In the genomic region with DNA sequence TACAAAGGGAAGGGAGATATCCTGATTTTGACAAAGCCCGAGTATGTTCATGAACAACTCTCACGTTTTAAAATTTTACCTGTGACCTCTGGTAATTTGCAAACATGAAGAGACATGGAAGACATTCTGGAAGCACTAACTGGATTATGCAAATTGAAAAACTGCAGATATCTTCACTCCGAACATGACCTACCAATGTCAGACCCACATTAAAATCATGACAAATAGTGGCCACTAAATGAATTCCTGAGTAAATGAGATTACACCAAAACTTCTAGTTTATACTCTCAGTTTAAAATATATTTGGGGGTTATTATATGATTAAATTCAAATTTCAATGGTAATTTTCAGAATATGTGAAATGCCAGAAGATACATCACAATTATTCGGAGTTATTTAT, we compare ENCODE assay signal across 23 cellular contexts. TPM values are rescaled to one million over a fixed set of nuclear protein-coding genes. Genes with fewer than 3 reads are reported as not detected.
DNase-seq lines count a peak whose midpoint lies in the region; ATAC-seq, FAIRE-seq and TF ChIP-seq lines count a peak whose summit lies in the region.
"Had no signal": no experiment of that assay in that cellular context is flagged by ENCODE, and none has a peak within 500 bp of the region (broad histone marks: within the 10 kb centered on the region; RNA-seq: fewer than 3 reads in every experiment).

No MANE protein-coding gene starts in this region.

- no peak for ATAC-seq in GM21723 (IDR thresholded peaks at IDR 0.05; ENCODE audit: unreplicated experiment)
- ATAC-seq in HG02870 (IDR thresholded peaks at IDR 0.05; ENCODE audit: unreplicated experiment), result no peak
- ATAC-seq: GM12878 had no signal

- H3K4me3 ChIP-seq in WI38 (ENCODE audit: low read depth, low read length), result peak overlapping the region; percentile 49
- H3K4me3 ChIP-seq: GM12878, HAP-1 had no signal

- TF ChIP-seq CTCF in WI38 (IDR thresholded peaks at IDR 0.05; ENCODE audit: low read depth, low read length), result no peak
- TF ChIP-seq CTCF in D721Med (IDR thresholded peaks at IDR 0.05; ENCODE audit: insufficient read depth, missing control alignments), result no peak

- FAIRE-seq in D721Med (lab: Jason Lieb, UNC), result no peak
- FAIRE-seq: A204.1, G401.6, GM12878, GM19239, H54 had no signal

- peak; percentile 5 for DNase-seq in NCI-H82 (lab: John Stamatoyannopoulos, UW)
- no peak for DNase-seq in NCI-H82 treated with DMSO at 0.1 percent for 48 hours (lab: John Stamatoyannopoulos, UW; ENCODE audit: unreplicated experiment)
- peak; percentile 82 for DNase-seq in SK-N-DZ (ENCODE audit: low spot score)
- DNase-seq in D721Med (ENCODE audit: insufficient read length, low spot score), result no peak
- DNase-seq in GF-D8 (lab: John Stamatoyannopoulos, UW), result no peak
- DNase-seq: ACHN; AML-193; C1 segment of cervical spinal cord; Calu3; CD4-positive, alpha-beta memory T cell; COR-L47; DMS153; DND-41; GOT3 had no signal

RNA-seq across cellular contexts. Expression of a gene that starts 19.9 kb away (rescaled TPM):
- polyA plus RNA-seq in SK-N-DZ (2014; cell fraction: cytosol; rRNA removed), result 24.5 and 29.0 TPM in 2 replicates
- 49.4 and 55.4 TPM in 2 replicates for polyA plus RNA-seq in SK-N-DZ (2014; cell fraction: nucleus; rRNA removed)

Comparison
In these comparisons a context has a peak if more than half of its experiments do, and no peak if none do; other contexts are left out.
1. DNase-seq: peak in NCI-H82 (single experiment) and SK-N-DZ (single experiment); none in NCI-H82 treated with DMSO at 0.1 percent for 48 hours (single experiment), D721Med (single experiment) and GF-D8 (single experiment).